In genomic region chr19:36120092-36120983, GRCh38 we compare ENCODE assay signal across 16 cellular contexts. TPM values are rescaled to one million over a fixed set of nuclear protein-coding genes. Genes with fewer than 3 reads are reported as not detected.
DNase-seq lines count a peak whose midpoint lies in the region; ATAC-seq, FAIRE-seq and TF ChIP-seq lines count a peak whose summit lies in the region.
"Had no signal": no experiment of that assay in that cellular context is flagged by ENCODE, and none has a peak within 500 bp of the region (broad histone marks: within the 10 kb centered on the region; RNA-seq: fewer than 3 reads in every experiment).

No MANE protein-coding gene starts in this region.

- no peaks in the 10 kb centered on the region for H3K4me1 ChIP-seq in BE2C
- H3K4me1 ChIP-seq in small intestine (ENCODE audit: control insufficient read depth in 2 of 2, insufficient read depth in 1 of 2, low read depth in 1 of 2, low read length in 1 of 2), result peaks cover 0 to 2% of the 10 kb centered on the region in 2 donors
- peaks cover 8% of the 10 kb centered on the region for H3K4me1 ChIP-seq in PC-9 (replicated peaks; ENCODE audit: insufficient read depth)

- no peaks in the 10 kb centered on the region for H4K20me1 ChIP-seq in PC-9 (ENCODE audit: insufficient read depth)

- FAIRE-seq in small intestine (lab: Jason Lieb, UNC), result no peak

- H3K4me3 Mint-ChIP-seq in Calu3 (ENCODE audit: low read depth, unreplicated experiment) (no peak overlapping the region), endothelial cell (ENCODE audit: unreplicated experiment) (no peak overlapping the region)

- H3F3A ChIP-seq in PC-9 (ENCODE audit: insufficient read depth, low read depth), result peaks cover 11% of the 10 kb centered on the region; the same call in 1 of the 2 replicates

- POLR2A ChIA-PET in PC-9 (lab: Charles Lee; ENCODE audit: unreplicated experiment), result no interaction called here

- DNase-seq in BE2C (peak; percentile 58), Calu3 (no peak), NCI-H345 (lab: John Stamatoyannopoulos, UW) (peak; percentile 99), endothelial cell (ENCODE audit: low spot score) (no peak), small intestine (no peak), PC-9 (no peak), left ventricle myocardium superior (no peak)
- no peak for DNase-seq in activated CD4-positive, alpha-beta T cell treated with anti-CD3 and anti-CD28 coated beads for 48 hours
- DNase-seq: colonic mucosa, DND-41, NCI-H187 treated with DMSO at 0.1 percent for 48 hours, T-helper 2 cell had no signal

- H3K36me3 Mint-ChIP-seq in Calu3 (ENCODE audit: insufficient read depth, unreplicated experiment) (peaks cover 89% of the 10 kb centered on the region), endothelial cell (ENCODE audit: low read depth, unreplicated experiment) (peaks cover 35% of the 10 kb centered on the region)

- H3K4me2 ChIP-seq in PC-9, result no peak overlapping the region

- WGBS in small intestine, 3 donors, result 87 to 93% (median 90%) methylated on average over 26 of the region's 26 CpGs

- H3K4me1 Mint-ChIP-seq in Calu3 (ENCODE audit: low read depth, unreplicated experiment), result peaks cover 16% of the 10 kb centered on the region
- H3K4me1 Mint-ChIP-seq in endothelial cell (ENCODE audit: unreplicated experiment), result peaks cover 11% of the 10 kb centered on the region

- intact Hi-C loops in Calu3 (cut with micrococcal nuclease; ENCODE audit: unreplicated experiment), result no loop called here
- intact Hi-C loops in PC-9 (cut with micrococcal nuclease; ENCODE audit: unreplicated experiment), result no loop called here
- intact Hi-C loops in left ventricle myocardium superior (cut with micrococcal nuclease), result no loop called here

- H2AFZ ChIP-seq in PC-9, result no peak overlapping the region

- no peaks in the 10 kb centered on the region for H3K9me2 ChIP-seq in PC-9 (ENCODE audit: insufficient read depth)

- H3K9me3 ChIP-seq in BE2C (no peaks in the 10 kb centered on the region), small intestine (ENCODE audit: control insufficient read depth, low read depth) (no peaks in the 10 kb centered on the region), PC-9 (ENCODE audit: insufficient read depth, low read depth) (no peaks in the 10 kb centered on the region)
- H3K9me3 ChIP-seq: colonic mucosa had no signal

- H3K79me2 ChIP-seq in PC-9 (ENCODE audit: low read depth), result peaks cover 7% of the 10 kb centered on the region

- no peak for ATAC-seq in left ventricle myocardium superior

- H3K27ac ChIP-seq in small intestine (ENCODE audit: low read depth in 1 of 2, low read length in 1 of 2) (no peak overlapping the region), PC-9 (no peak overlapping the region)
- H3K27ac ChIP-seq: colonic mucosa, RWPE1 had no signal

- H3K9me3 Mint-ChIP-seq in Calu3 (ENCODE audit: low read depth, unreplicated experiment) (no peaks in the 10 kb centered on the region), endothelial cell (ENCODE audit: unreplicated experiment) (no peaks in the 10 kb centered on the region)

- H3K27me3 ChIP-seq in BE2C (no peaks in the 10 kb centered on the region), small intestine (ENCODE audit: control insufficient read depth in 2 of 2, insufficient read depth in 2 of 2, low read length in 2 of 2) (no peaks in the 10 kb centered on the region), PC-9 (ENCODE audit: insufficient read depth, low read depth) (no peaks in the 10 kb centered on the region)
- H3K27me3 ChIP-seq: colonic mucosa had no signal

- H3K36me3 ChIP-seq in BE2C, result peaks cover 10% of the 10 kb centered on the region
- peaks cover 1 to 10% of the 10 kb centered on the region in 2 donors for H3K36me3 ChIP-seq in small intestine (ENCODE audit: control insufficient read depth in 2 of 2, insufficient read depth in 2 of 2, low read length in 2 of 2)
- H3K36me3 ChIP-seq in PC-9 (ENCODE audit: low read depth), result no peaks in the 10 kb centered on the region

- CTCF ChIA-PET in Calu3 (lab: Charles Lee), result interaction anchor here (0.9 kb wide), 1 partner anchor 53 kb away, joined by 3 read pairs; no protein-coding TSS in a partner anchor
- CTCF ChIA-PET in PC-9 (lab: Charles Lee), result no interaction called here

- BruUV-seq in Calu3 (replicated peaks; lab: Mats Ljungman, UMichigan), result no TSS peak
- BruUV-seq in PC-9 (replicated peaks; lab: Mats Ljungman, UMichigan), result no TSS peak

- H3K27me3 Mint-ChIP-seq in Calu3 (ENCODE audit: unreplicated experiment), result peaks cover 5% of the 10 kb centered on the region
- peaks cover 16% of the 10 kb centered on the region for H3K27me3 Mint-ChIP-seq in endothelial cell (ENCODE audit: unreplicated experiment)

- TF ChIP-seq CTCF in BE2C (IDR thresholded peaks at IDR 0.05; ENCODE audit: low read depth, low read length) (no peak), Calu3 (IDR thresholded peaks at IDR 0.05; ENCODE audit: unreplicated experiment) (no peak), endothelial cell (IDR thresholded peaks at IDR 0.05; ENCODE audit: unreplicated experiment) (no peak), PC-9 (conservative IDR thresholded peaks at IDR 0.05) (no peak)

- H3K4me3 ChIP-seq in BE2C (ENCODE audit: low read depth, low read length) (no peak overlapping the region), small intestine (ENCODE audit: low read depth in 1 of 2, low read length in 2 of 2) (no peak overlapping the region), PC-9 (no peak overlapping the region)
- H3K4me3 ChIP-seq: colonic mucosa had no signal

- H3K27ac Mint-ChIP-seq in Calu3 (ENCODE audit: unreplicated experiment), result peak overlapping the region; percentile 37
- peak overlapping the region; percentile 62 for H3K27ac Mint-ChIP-seq in endothelial cell (ENCODE audit: unreplicated experiment)

RNA-seq across cellular contexts. Expression of gene TBCB, which starts 5.1 kb away (rescaled TPM):
- 500 TPM for polyA plus RNA-seq in BE2C (2012; ENCODE audit: insufficient read depth, insufficient read length, low read depth)
- total RNA-seq in Calu3 (2022) (204 and 210 TPM in 2 replicates), endothelial cell (ENCODE audit: unreplicated experiment) (206 TPM), PC-9 (2021) (126 and 150 TPM in 2 replicates), left ventricle myocardium superior (93.7 TPM)
- polyA plus RNA-seq in small intestine, result 100 to 1,000 TPM; 110 to 133 (median 115) TPM

RNA-seq across cellular contexts. Expression of gene POLR2I, which starts 5.7 kb away (rescaled TPM):
- polyA plus RNA-seq in BE2C (2012; ENCODE audit: insufficient read depth, insufficient read length, low read depth), result 604 TPM
- 91.6 and 92.2 TPM in 2 replicates for total RNA-seq in Calu3 (2022)
- total RNA-seq in endothelial cell (ENCODE audit: unreplicated experiment), result 66.4 TPM
- 10 to 100 TPM; 62.7 to 77.5 (median 70.2) TPM for polyA plus RNA-seq in small intestine
- 92.2 and 131 TPM in 2 replicates for total RNA-seq in PC-9 (2021)
- total RNA-seq in left ventricle myocardium superior, result 157 TPM

RNA-seq across cellular contexts. Expression of gene OVOL3, which starts 9.4 kb away (rescaled TPM):
- polyA plus RNA-seq in BE2C (2012; ENCODE audit: insufficient read depth, insufficient read length, low read depth), result not detected
- total RNA-seq in Calu3 (2022) (not detected in 2 replicates), endothelial cell (ENCODE audit: unreplicated experiment) (not detected), PC-9 (2021) (not detected in 2 replicates), left ventricle myocardium superior (not detected)
- polyA plus RNA-seq in small intestine, result not detected
- total RNA-seq: colonic mucosa, mesenteric fat pad, omental fat pad, ureter had no signal

RNA-seq across cellular contexts. Expression of gene CAPNS1, which starts 19.5 kb away (rescaled TPM):
- 632 TPM for polyA plus RNA-seq in BE2C (2012; ENCODE audit: insufficient read depth, insufficient read length, low read depth)
- total RNA-seq in Calu3 (2022), result 823 and 894 TPM in 2 replicates
- total RNA-seq in endothelial cell (ENCODE audit: unreplicated experiment), result 901 TPM
- 1,000 to 10,000 TPM in 1 of 3 donors, 100 to 1,000 TPM in 2; 637 to 1,094 (median 913) TPM for polyA plus RNA-seq in small intestine
- 1,014 and 1,177 TPM in 2 replicates for total RNA-seq in PC-9 (2021)
- total RNA-seq in left ventricle myocardium superior, result 838 TPM

RNA-seq across cellular contexts. Expression of gene COX7A1, which starts 31.9 kb away (rescaled TPM):
- not detected for polyA plus RNA-seq in BE2C (2012; ENCODE audit: insufficient read depth, insufficient read length, low read depth)
- total RNA-seq in Calu3 (2022), result not detected in 2 replicates
- total RNA-seq in endothelial cell (ENCODE audit: unreplicated experiment), result 5.2 TPM
- polyA plus RNA-seq in small intestine, result 10 to 100 TPM in 2 of 3 donors, 1 to 10 TPM in 1; 1.3 to 26.2 (median 15.6) TPM
- total RNA-seq in PC-9 (2021), result not detected in 2 replicates
- 3,262 TPM for total RNA-seq in left ventricle myocardium superior

Comparison
In these comparisons a context has a peak if more than half of its experiments do, and no peak if none do; other contexts are left out.
1. DNase-seq: peak in BE2C (single experiment) and NCI-H345 (single experiment); none in Calu3 (single experiment), endothelial cell (single experiment), small intestine (single experiment), PC-9 (0 of 2), activated CD4-positive, alpha-beta T cell treated with anti-CD3 and anti-CD28 coated beads for 48 hours (single experiment) and left ventricle myocardium superior (single experiment).